Comparison of ENCODE assay signal across 27 cellular contexts in the genomic region with DNA sequence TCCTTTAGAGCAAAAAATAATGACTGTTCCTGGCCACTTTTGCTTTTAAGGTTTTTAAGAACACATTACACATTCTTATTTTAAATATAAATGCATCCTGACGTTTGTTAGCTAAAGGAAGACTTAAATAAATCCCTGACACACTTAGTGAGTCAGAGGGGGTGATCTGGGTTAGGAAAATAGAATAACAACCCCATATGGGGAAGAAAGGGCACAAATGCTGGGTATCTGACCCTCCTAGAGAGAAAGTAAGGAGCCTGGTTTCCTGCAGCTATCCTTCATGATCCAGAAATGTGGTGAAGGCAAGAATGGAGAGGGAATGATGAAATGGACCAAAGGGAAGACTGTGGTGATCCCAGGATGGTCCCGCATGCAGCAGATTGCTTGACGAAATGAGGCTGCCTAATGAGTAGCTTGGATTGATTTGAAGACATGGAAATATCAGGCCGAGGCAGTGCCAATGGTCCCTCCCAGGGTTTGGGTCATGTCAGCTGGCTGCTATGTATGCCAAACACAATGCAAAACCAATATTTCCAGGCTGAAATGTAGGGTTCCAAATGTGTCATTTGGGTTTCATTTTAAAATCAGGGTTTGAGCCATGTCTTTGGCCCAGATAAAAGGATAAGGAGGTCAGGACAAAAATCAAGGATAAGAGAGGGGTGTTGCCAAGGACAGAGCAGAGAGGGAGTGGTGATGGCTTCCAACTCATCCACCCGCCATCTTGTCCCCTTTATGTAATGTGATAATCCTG.
DNase-seq lines count a peak whose midpoint lies in the region; FAIRE-seq and TF ChIP-seq lines count a peak whose summit lies in the region.
"Had no signal": no experiment of that assay in that cellular context is flagged by ENCODE, and none has a peak within 500 bp of the region (broad histone marks: within the 10 kb centered on the region; RNA-seq: fewer than 3 reads in every experiment).

No MANE protein-coding gene starts in this region.

- H3K27me3 Mint-ChIP-seq in glutamatergic neuron (ENCODE audit: unreplicated experiment) = peaks cover 4% of the 10 kb centered on the region
- H3K27me3 Mint-ChIP-seq: dendritic cell treated with granulocyte-macrophage colony-stimulating factor and Interleukin-4, amounts not matched to agents 40 ng/mL and 50 ng/mL, for 4 days; T-cell had no signal

- H3K4me1 Mint-ChIP-seq in glutamatergic neuron (ENCODE audit: low read depth, unreplicated experiment) = peaks cover 32% of the 10 kb centered on the region
- H3K4me1 Mint-ChIP-seq: activated CD4-positive, alpha-beta T cell treated with anti-CD3 and anti-CD28 coated beads, Interleukin-2, amount 10 ng/mL, durations not matched to agents 24 days and 14 days; IgD-negative memory B cell; stimulated activated effector memory CD8-positive, alpha-beta T cell treated with anti-CD3 and anti-CD28 coated beads, Interleukin-12 subunit alpha, Interleukin-12 subunit beta, amount 100 ng/mL, for 72 hours; T-cell had no signal

- peak overlapping the region; percentile 14 for H3K27ac Mint-ChIP-seq in glutamatergic neuron (ENCODE audit: unreplicated experiment)
- H3K27ac Mint-ChIP-seq: activated CD4-positive, alpha-beta T cell treated with anti-CD3 and anti-CD28 coated beads, Interleukin-2, amount 10 ng/mL, durations not matched to agents 24 days and 14 days; activated naive CD4-positive, alpha-beta T cell treated with anti-CD3 and anti-CD28 coated beads, Interleukin-2, amount 50 U/mL, for 72 hours; dendritic cell treated with granulocyte-macrophage colony-stimulating factor and Interleukin-4, amounts not matched to agents 40 ng/mL and 50 ng/mL, for 4 days; HFFc6; stimulated activated effector memory CD8-positive, alpha-beta T cell treated with anti-CD3 and anti-CD28 coated beads, Interleukin-12 subunit alpha, Interleukin-12 subunit beta, amount 100 ng/mL, for 72 hours; T-cell; WTC11 had no signal

- no peaks in the 10 kb centered on the region for H3K9me3 Mint-ChIP-seq in glutamatergic neuron (ENCODE audit: unreplicated experiment)
- H3K9me3 Mint-ChIP-seq: activated CD4-positive, alpha-beta T cell treated with anti-CD3 and anti-CD28 coated beads, Interleukin-2, amount 10 ng/mL, durations not matched to agents 24 days and 14 days; activated naive CD4-positive, alpha-beta T cell treated with anti-CD3 and anti-CD28 coated beads, Interleukin-2, amount 50 U/mL, for 72 hours; dendritic cell treated with granulocyte-macrophage colony-stimulating factor and Interleukin-4, amounts not matched to agents 40 ng/mL and 50 ng/mL, for 4 days; HFFc6; IgD-negative memory B cell; stimulated activated effector memory CD8-positive, alpha-beta T cell treated with anti-CD3 and anti-CD28 coated beads, Interleukin-12 subunit alpha, Interleukin-12 subunit beta, amount 100 ng/mL, for 72 hours; T-cell; WTC11 had no signal

- no peak overlapping the region for H3K4me3 Mint-ChIP-seq in glutamatergic neuron (ENCODE audit: unreplicated experiment)
- H3K4me3 Mint-ChIP-seq: activated CD4-positive, alpha-beta T cell treated with anti-CD3 and anti-CD28 coated beads, Interleukin-2, amount 10 ng/mL, durations not matched to agents 24 days and 14 days; dendritic cell treated with granulocyte-macrophage colony-stimulating factor and Interleukin-4, amounts not matched to agents 40 ng/mL and 50 ng/mL, for 4 days; HFFc6; IgD-negative memory B cell; stimulated activated effector memory CD8-positive, alpha-beta T cell treated with anti-CD3 and anti-CD28 coated beads, Interleukin-12 subunit alpha, Interleukin-12 subunit beta, amount 100 ng/mL, for 72 hours; T-cell; WTC11 had no signal

- no peak for TF ChIP-seq CTCF in glutamatergic neuron (IDR thresholded peaks at IDR 0.05; ENCODE audit: partially characterized antibody, unreplicated experiment)

- peak; percentile 5 for FAIRE-seq in urothelium cell line (lab: Jason Lieb, UNC)
- FAIRE-seq: islet of Langerhans had no signal

- peak; percentile 40 for DNase-seq in HCEC 1CT
- peak; percentile 61 for DNase-seq in brain pericyte (ENCODE audit: low read depth, low spot score)
- no peak for DNase-seq in glutamatergic neuron
- DNase-seq in urothelium cell line (ENCODE audit: low spot score) = no peak
- no peak for DNase-seq in amniotic stem cell (lab: John Stamatoyannopoulos, UW)
- DNase-seq in DMS53 treated with DMSO at 0.1 percent for 48 hours (lab: John Stamatoyannopoulos, UW; ENCODE audit: unreplicated experiment) = no peak
- DNase-seq in NOMO-1 treated with DMSO at 0.1 percent for 48 hours (lab: John Stamatoyannopoulos, UW; ENCODE audit: unreplicated experiment) = no peak
- DNase-seq: activated CD4-positive, alpha-beta T cell treated with anti-CD3 and anti-CD28 coated beads, Interleukin-2, amount 10 ng/mL, durations not matched to agents 24 days and 14 days; activated effector memory CD4-positive, alpha-beta T cell treated with Interleukin-2 at 50 U/mL for 16 hours; activated T-cell treated with anti-CD3 and anti-CD28 coated beads, Interleukin-2, amount 50 U/mL, for 1 hour; anterior cingulate cortex; caudate nucleus; GF-D8; GOT3; HFFc6; left ventricle myocardium superior; NCI-H1092; NCI-H1694 treated with DMSO at 0.1 percent for 48 hours; NCI-H2171; NCI-H82; T-cell had no signal

- H3K36me3 Mint-ChIP-seq in glutamatergic neuron (ENCODE audit: unreplicated experiment) = no peaks in the 10 kb centered on the region
- H3K36me3 Mint-ChIP-seq: activated naive CD4-positive, alpha-beta T cell treated with anti-CD3 and anti-CD28 coated beads, Interleukin-2, amount 50 U/mL, for 72 hours; IgD-negative memory B cell; stimulated activated effector memory CD8-positive, alpha-beta T cell treated with anti-CD3 and anti-CD28 coated beads, Interleukin-12 subunit alpha, Interleukin-12 subunit beta, amount 100 ng/mL, for 72 hours; T-cell; WTC11 had no signal

Comparison
In these comparisons a context has a peak if more than half of its experiments do, and no peak if none do; other contexts are left out.
1. DNase-seq: peak in HCEC 1CT (single experiment) and brain pericyte (single experiment); none in glutamatergic neuron (single experiment), urothelium cell line (single experiment), amniotic stem cell (single experiment), DMS53 treated with DMSO at 0.1 percent for 48 hours (single experiment) and NOMO-1 treated with DMSO at 0.1 percent for 48 hours (single experiment).